ENCODE assay signal across 8 cellular contexts in the genomic region with DNA sequence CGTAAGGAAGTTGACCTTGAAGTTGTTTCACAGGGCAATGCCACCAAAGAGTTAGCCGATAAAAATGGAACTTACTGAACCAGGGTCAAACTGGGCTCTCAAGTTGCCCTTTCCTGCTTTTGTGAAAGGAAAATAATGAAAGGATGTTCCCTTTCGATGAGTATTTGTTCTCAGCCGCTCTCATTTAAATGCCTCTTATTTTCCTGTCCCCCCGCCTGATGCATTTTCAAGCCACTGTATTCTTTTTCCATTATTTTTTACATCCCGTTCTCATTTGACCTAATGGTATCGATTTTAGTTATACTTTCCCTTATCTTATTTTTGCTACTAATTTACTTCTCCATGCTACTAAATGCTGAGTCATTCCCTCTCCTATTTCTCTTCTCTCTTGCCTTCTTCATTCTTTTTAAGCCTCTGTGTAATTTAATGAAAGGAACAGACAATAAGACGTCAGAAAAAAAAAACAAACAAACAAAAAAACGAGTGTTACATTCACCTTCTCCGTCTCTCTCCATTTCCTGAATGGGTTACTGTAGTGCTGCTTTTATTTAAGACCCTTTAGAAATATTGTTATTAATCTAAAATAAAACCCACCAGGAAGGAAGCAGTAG. TPM values are rescaled to one million over a fixed set of nuclear protein-coding genes. Genes with fewer than 3 reads are reported as not detected.
DNase-seq lines count a peak whose midpoint lies in the region; ATAC-seq lines count a peak whose summit lies in the region.

No MANE protein-coding gene starts in this region.

- no peak for ATAC-seq in GM19452 (IDR thresholded peaks at IDR 0.05; ENCODE audit: unreplicated experiment)

- DNase-seq in DMS53 (lab: John Stamatoyannopoulos, UW) = peak; percentile 61
- DNase-seq in LHCN-M2 (ENCODE audit: low read depth) = peak; percentile 11
- peak; percentile 23 for DNase-seq in amniotic epithelial cell (ENCODE audit: low read depth)
- peak; percentile 32 for DNase-seq in kidney glomerular epithelial cell (lab: John Stamatoyannopoulos, UW)
- DNase-seq in superior temporal gyrus (ENCODE audit: extremely low spot score) = peak; percentile 60
- no peak for DNase-seq in HT-29 (ENCODE audit: low spot score)
- DNase-seq in SKM-1 treated with dmso at 0.1 percent for 144 hours (lab: John Stamatoyannopoulos, UW; ENCODE audit: unreplicated experiment) = no peak

RNA-seq across cellular contexts. Expression of a gene that starts 0.7 kb away (rescaled TPM):
- 21.8 and 23.0 TPM in 2 replicates for total RNA-seq in LHCN-M2 (2014; rRNA removed)
- 17.5 TPM for polyA plus RNA-seq in LHCN-M2 (2012)
- 10.3 and 11.8 TPM in 2 replicates for total RNA-seq in HT-29 (2014; rRNA removed; shearing (Covaris generic))

RNA-seq across cellular contexts. Expression of a gene that starts 26.2 kb away (rescaled TPM):
- not detected in 2 replicates for total RNA-seq in LHCN-M2 (2014; rRNA removed)
- polyA plus RNA-seq in LHCN-M2 (2012) = not detected
- 0.64 TPM in 1 of 2 replicates, not detected in the other for total RNA-seq in HT-29 (2014; rRNA removed; shearing (Covaris generic))

Comparison
In these comparisons a context has a peak if more than half of its experiments do, and no peak if none do; other contexts are left out.
1. DNase-seq: peak in DMS53 (single experiment), LHCN-M2 (single experiment), amniotic epithelial cell (single experiment), kidney glomerular epithelial cell (single experiment) and superior temporal gyrus (single experiment); none in HT-29 (single experiment) and SKM-1 treated with dmso at 0.1 percent for 144 hours (single experiment).